In the genomic region with DNA sequence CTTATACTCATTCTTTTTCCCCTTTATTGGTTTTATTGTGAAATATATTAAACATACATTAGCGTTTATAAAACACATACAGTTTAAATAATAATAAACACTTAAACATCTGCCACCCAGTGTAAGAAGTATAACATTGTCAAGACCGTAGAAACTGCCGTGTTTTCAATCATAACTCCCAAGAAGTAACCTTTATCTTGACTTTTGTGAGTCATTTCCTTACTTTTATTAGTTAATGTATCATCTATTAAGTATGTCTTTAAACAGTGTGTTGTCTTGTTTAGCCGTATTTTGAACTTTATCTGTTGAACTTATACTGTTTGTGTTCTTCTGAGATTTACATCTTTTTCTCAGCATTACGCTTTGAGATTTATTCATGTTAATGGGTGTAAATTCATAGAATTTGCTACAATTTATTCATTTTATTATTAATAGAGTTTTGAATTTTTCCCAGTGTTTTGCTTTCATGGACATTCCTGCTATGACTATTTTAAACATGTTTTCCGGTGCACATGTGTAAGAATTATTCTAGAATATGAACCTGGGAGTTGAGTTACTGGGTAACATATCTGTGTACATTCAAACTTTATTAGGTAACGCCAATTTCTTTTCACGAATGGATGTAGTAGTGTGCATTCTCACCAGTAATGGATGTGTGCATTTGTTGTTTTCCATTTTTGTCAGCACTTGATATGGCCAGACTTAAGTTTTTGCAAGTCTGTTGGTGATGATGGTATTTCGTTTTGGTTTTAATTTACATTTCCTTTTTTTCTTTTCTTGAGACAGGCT, we compare ENCODE assay signal across 16 cellular contexts.
DNase-seq lines count a peak whose midpoint lies in the region; ATAC-seq and TF ChIP-seq lines count a peak whose summit lies in the region.
"Had no signal": no experiment of that assay in that cellular context is flagged by ENCODE, and none has a peak within 500 bp of the region (broad histone marks: within the 10 kb centered on the region; RNA-seq: fewer than 3 reads in every experiment).

No MANE protein-coding gene starts in this region.

- no peaks in the 10 kb centered on the region for H3K9me2 ChIP-seq in PC-9 (ENCODE audit: insufficient read depth)

- H3K27me3 ChIP-seq in PC-9 (ENCODE audit: insufficient read depth, low read depth) (no peaks in the 10 kb centered on the region), mesenchymal stem cell (ENCODE audit: control insufficient read depth in 1 of 2, insufficient read depth in 1 of 2, low read length in 2 of 2) (no peaks in the 10 kb centered on the region)
- H3K27me3 ChIP-seq: transverse colon had no signal

- H3K9ac ChIP-seq in mesenchymal stem cell (ENCODE audit: low read length), result no peak overlapping the region

- no peak overlapping the region for H2BK15ac ChIP-seq in mesenchymal stem cell (ENCODE audit: low read depth, poor library complexity, severe bottlenecking)

- H3K4me3 ChIP-seq in PC-9 (no peak overlapping the region), epithelial cell of esophagus (ENCODE audit: low read length) (no peak overlapping the region), mesenchymal stem cell (ENCODE audit: insufficient read depth in 1 of 2, low read depth in 1 of 2, low read length in 2 of 2) (no peak overlapping the region)
- H3K4me3 ChIP-seq: psoas muscle, transverse colon had no signal

- ATAC-seq in HG02759 (IDR thresholded peaks at IDR 0.05; ENCODE audit: unreplicated experiment) (no peak), esophagus mucosa (no peak), GM18505 (IDR thresholded peaks at IDR 0.05; ENCODE audit: unreplicated experiment) (no peak), HG03159 (IDR thresholded peaks at IDR 0.05; ENCODE audit: unreplicated experiment) (no peak)
- ATAC-seq: psoas muscle had no signal

- H3K27ac ChIP-seq in PC-9 (no peak overlapping the region), mesenchymal stem cell (ENCODE audit: low read length, poor library complexity, severe bottlenecking) (peak overlapping the region; percentile 95)
- H3K27ac ChIP-seq: psoas muscle, transverse colon had no signal

- peak overlapping the region in 1 of 2 experiments; percentile 66 for H3K18ac ChIP-seq in mesenchymal stem cell (ENCODE audit: low read depth in 1 of 2, low read length in 2 of 2)

- BruUV-seq in Calu3 (replicated peaks; lab: Mats Ljungman, UMichigan) (TSS peak; percentile 24), PC-9 (replicated peaks; lab: Mats Ljungman, UMichigan) (no TSS peak)

- CTCF ChIA-PET in Calu3 (lab: Charles Lee) (interaction anchor here (1.5 kb wide), 1 partner anchor 57 kb away, joined by 4 read pairs; no protein-coding TSS in a partner anchor), PC-9 (lab: Charles Lee) (no interaction called here)

- H3K4me1 ChIP-seq in PC-9 (replicated peaks; ENCODE audit: insufficient read depth) (peaks cover 9% of the 10 kb centered on the region), mesenchymal stem cell (ENCODE audit: control insufficient read depth, insufficient read depth, low read depth, low read length) (peaks cover 11% of the 10 kb centered on the region)
- H3K4me1 ChIP-seq: psoas muscle, transverse colon had no signal

- peak overlapping the region; percentile 96 for H2AK5ac ChIP-seq in mesenchymal stem cell (ENCODE audit: low read length, severe bottlenecking)

- H3K36me3 Mint-ChIP-seq in Calu3 (ENCODE audit: insufficient read depth, unreplicated experiment), result peaks cover 4% of the 10 kb centered on the region

- H3K4me2 ChIP-seq in PC-9 (0 out of 2 replicates have a peak overlapping the region, but pooled peaks have one; percentile 9), mesenchymal stem cell (ENCODE audit: low read length, poor library complexity, severe bottlenecking) (peak overlapping the region; percentile 42)

- intact Hi-C loops in Calu3 (cut with micrococcal nuclease; ENCODE audit: unreplicated experiment) (loop anchor here (5.0 kb wide), 2 partner anchors 66 to 939 kb away; a partner anchor contains a TSS), PC-9 (cut with micrococcal nuclease; ENCODE audit: unreplicated experiment) (no loop called here)

- H3K4ac ChIP-seq in mesenchymal stem cell (ENCODE audit: low read depth in 1 of 2, low read length in 2 of 2), result no peak overlapping the region

- H3K14ac ChIP-seq in mesenchymal stem cell (ENCODE audit: low read length in 2 of 2), result no peak overlapping the region

- no peaks in the 10 kb centered on the region for H3K79me2 ChIP-seq in PC-9 (ENCODE audit: low read depth)

- H4K8ac ChIP-seq in mesenchymal stem cell (ENCODE audit: low read length), result no peak overlapping the region

- peak overlapping the region; percentile 73 for H2BK5ac ChIP-seq in mesenchymal stem cell (ENCODE audit: low read depth, low read length, poor library complexity, severe bottlenecking)

- no peaks in the 10 kb centered on the region for H4K20me1 ChIP-seq in PC-9 (ENCODE audit: insufficient read depth)

- no peak for TF ChIP-seq CTCF in Calu3 (IDR thresholded peaks at IDR 0.05; ENCODE audit: unreplicated experiment)
- TF ChIP-seq CTCF in PC-9 (conservative IDR thresholded peaks at IDR 0.05), result no peak
- no peak for TF ChIP-seq CTCF in epithelial cell of esophagus (IDR thresholded peaks at IDR 0.05; ENCODE audit: insufficient read depth, low read depth, low read length, missing control alignments)

- POLR2A ChIA-PET in PC-9 (lab: Charles Lee; ENCODE audit: unreplicated experiment), result no interaction called here

- 48% methylated on average over 5 of the region's 9 CpGs for WGBS in mesenchymal stem cell

- H3K27me3 Mint-ChIP-seq in Calu3 (ENCODE audit: unreplicated experiment), result no peaks in the 10 kb centered on the region
- H3K27me3 Mint-ChIP-seq: activated naive CD8-positive, alpha-beta T cell treated with anti-CD3 and anti-CD28 coated beads for 36 hours had no signal

- H2AFZ ChIP-seq in PC-9, result no peak overlapping the region
- H2AFZ ChIP-seq in mesenchymal stem cell (ENCODE audit: low read depth, low read length), result no peak overlapping the region

- H3K27ac Mint-ChIP-seq in Calu3 (ENCODE audit: unreplicated experiment), result peak overlapping the region; percentile 96
- H3K27ac Mint-ChIP-seq: activated naive CD8-positive, alpha-beta T cell treated with anti-CD3 and anti-CD28 coated beads for 36 hours; immature natural killer cell had no signal

- H3K36me3 ChIP-seq in PC-9 (ENCODE audit: low read depth), result no peaks in the 10 kb centered on the region
- no peaks in the 10 kb centered on the region for H3K36me3 ChIP-seq in mesenchymal stem cell (ENCODE audit: control insufficient read depth in 1 of 2, insufficient read depth in 2 of 2, low read depth in 1 of 2, low read length in 2 of 2)
- H3K36me3 ChIP-seq: transverse colon had no signal

- H2BK120ac ChIP-seq in mesenchymal stem cell (ENCODE audit: low read depth, low read length), result no peak overlapping the region

- H3K4me3 Mint-ChIP-seq in Calu3 (ENCODE audit: low read depth, unreplicated experiment), result peak overlapping the region; percentile 54
- H3K4me3 Mint-ChIP-seq: activated naive CD8-positive, alpha-beta T cell treated with anti-CD3 and anti-CD28 coated beads for 36 hours; immature natural killer cell had no signal

- peaks cover 4% of the 10 kb centered on the region for H3K79me1 ChIP-seq in mesenchymal stem cell (replicated peaks; ENCODE audit: low read length, poor library complexity, severe bottlenecking)

- H3K9me3 ChIP-seq in PC-9 (ENCODE audit: insufficient read depth, low read depth), result no peaks in the 10 kb centered on the region
- peaks cover 3% of the 10 kb centered on the region for H3K9me3 ChIP-seq in mesenchymal stem cell (ENCODE audit: control insufficient read depth, low read length)
- H3K9me3 ChIP-seq: psoas muscle, transverse colon had no signal

- H2BK12ac ChIP-seq in mesenchymal stem cell (ENCODE audit: low read length in 2 of 2), result no peak overlapping the region

- DNase-seq in Calu3, result no peak
- DNase-seq in PC-9, result no peak
- peak; percentile 59 for DNase-seq in epithelial cell of esophagus (ENCODE audit: low read depth)
- DNase-seq in mesenchymal stem cell, result peak; percentile 72
- DNase-seq: activated naive CD8-positive, alpha-beta T cell treated with anti-CD3 and anti-CD28 coated beads for 36 hours; cerebellar nuclear complex; DMS79 treated with DMSO at 0.1 percent for 48 hours; immature natural killer cell; NCI-H1417 treated with DMSO at 0.1 percent for 48 hours; psoas muscle; stimulated activated CD4-positive, alpha-beta T cell treated with anti-CD3 and anti-CD28 coated beads, Interleukin-2, amount 100 ng/mL, for 24 hours; transverse colon had no signal

- H3K4me1 Mint-ChIP-seq in Calu3 (ENCODE audit: low read depth, unreplicated experiment), result peaks cover 72% of the 10 kb centered on the region

- TF ChIP-seq POLR2A in GM18505 (IDR thresholded peaks at IDR 0.05; ENCODE audit: borderline replicate concordance, extremely low read depth, insufficient read depth, insufficient read length), result no peak

- H4K91ac ChIP-seq in mesenchymal stem cell (ENCODE audit: low read length), result no peak overlapping the region

- no peak overlapping the region for H3K23ac ChIP-seq in mesenchymal stem cell (ENCODE audit: low read length in 2 of 2)

- no peaks in the 10 kb centered on the region for H3F3A ChIP-seq in PC-9 (ENCODE audit: insufficient read depth, low read depth)

- H3K9me3 Mint-ChIP-seq in Calu3 (ENCODE audit: low read depth, unreplicated experiment), result peaks cover 3% of the 10 kb centered on the region
- H3K9me3 Mint-ChIP-seq: immature natural killer cell had no signal

Comparison
In these comparisons a context has a peak if more than half of its experiments do, and no peak if none do; other contexts are left out.
1. DNase-seq: peak in epithelial cell of esophagus (single experiment) and mesenchymal stem cell (single experiment); none in Calu3 (single experiment) and PC-9 (0 of 2).